8 cellular contexts compared by ENCODE assay signal in the genomic region with DNA sequence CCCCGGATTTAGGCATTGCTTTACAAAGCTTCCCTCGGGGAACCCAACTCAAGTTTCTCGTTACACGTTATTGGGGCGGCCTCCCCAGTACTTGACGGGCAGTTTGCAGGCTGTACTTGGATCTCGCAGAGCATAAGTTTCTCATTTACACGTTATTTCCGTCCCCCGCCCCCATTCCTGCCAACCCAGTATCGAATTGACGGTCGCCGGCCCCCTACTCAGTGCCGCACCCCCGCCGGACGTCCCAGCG. TPM values are rescaled to one million over a fixed set of nuclear protein-coding genes. Genes with fewer than 3 reads are reported as not detected.
DNase-seq lines count a peak whose midpoint lies in the region; ATAC-seq and TF ChIP-seq lines count a peak whose summit lies in the region.

No MANE protein-coding gene starts in this region.

- peaks cover 14% of the 10 kb centered on the region for H3K4me1 Mint-ChIP-seq in progenitor cell of endocrine pancreas (ENCODE audit: low read depth)

- TF ChIP-seq CTCF in GM12875 (IDR thresholded peaks at IDR 0.05; ENCODE audit: borderline replicate concordance, insufficient read depth, low read depth, low read length) (no peak), esophagus muscularis mucosa (IDR thresholded peaks at IDR 0.05) (no peak), progenitor cell of endocrine pancreas (IDR thresholded peaks at IDR 0.05; ENCODE audit: unreplicated experiment) (no peak)

- DNase-seq in SJCRH30 (no peak), esophagus muscularis mucosa (ENCODE audit: extremely low spot score) (no peak), progenitor cell of endocrine pancreas (ENCODE audit: low spot score, unreplicated experiment) (no peak), SKM-1 treated with dmso at 0.1 percent for 144 hours (lab: John Stamatoyannopoulos, UW; ENCODE audit: unreplicated experiment) (no peak), HK-2 (ENCODE audit: unreplicated experiment) (no peak)

- peaks cover 5% of the 10 kb centered on the region; the same call in 1 of the 2 replicates for H3K4me1 ChIP-seq in SJCRH30
- H3K4me1 ChIP-seq in esophagus muscularis mucosa, result peaks cover 18 to 41% (median 34%) of the 10 kb centered on the region in 4 donors

- 3% methylated on average over 6 of the region's 19 CpGs for WGBS in esophagus muscularis mucosa

- peaks cover 9% of the 10 kb centered on the region for H3K36me3 Mint-ChIP-seq in progenitor cell of endocrine pancreas (ENCODE audit: insufficient read depth)

- TF ChIP-seq EP300 in esophagus muscularis mucosa (IDR thresholded peaks at IDR 0.05), result no peak

- H3K36me3 ChIP-seq in SJCRH30, result peaks cover 17% of the 10 kb centered on the region
- H3K36me3 ChIP-seq in esophagus muscularis mucosa, result peaks cover 4 to 27% (median 21%) of the 10 kb centered on the region in 4 donors

- H3K9me3 ChIP-seq in SJCRH30 (replicated peaks) (no peaks in the 10 kb centered on the region), esophagus muscularis mucosa (no peaks in the 10 kb centered on the region)

- intact Hi-C loops in esophagus muscularis mucosa (cut with DNase I), result no loop called here

- H3K9me3 Mint-ChIP-seq in progenitor cell of endocrine pancreas (ENCODE audit: low read depth), result no peaks in the 10 kb centered on the region

- H3K27me3 ChIP-seq in SJCRH30 (no peaks in the 10 kb centered on the region), esophagus muscularis mucosa (no peaks in the 10 kb centered on the region)

- H3K27ac ChIP-seq in SJCRH30 (peak overlapping the region; percentile 98), esophagus muscularis mucosa (replicated peaks in 1 of 4) (peak overlapping the region; percentile 98 to 99 (median 99))

- ATAC-seq in HG03460 (IDR thresholded peaks at IDR 0.05; ENCODE audit: unreplicated experiment) (no peak), HG03469 (IDR thresholded peaks at IDR 0.05; ENCODE audit: unreplicated experiment) (no peak)

- H3K27ac Mint-ChIP-seq in progenitor cell of endocrine pancreas, result peak overlapping the region; percentile 89

- peak overlapping the region; percentile 51 for H3K4me3 ChIP-seq in GM12875 (ENCODE audit: low read depth, low read length)
- peak overlapping the region; percentile 85 for H3K4me3 ChIP-seq in SJCRH30
- H3K4me3 ChIP-seq in esophagus muscularis mucosa, result peak overlapping the region; percentile 73 to 86 (median 76)

- H3K27me3 Mint-ChIP-seq in progenitor cell of endocrine pancreas, result no peaks in the 10 kb centered on the region

- TF ChIP-seq POLR2A in esophagus muscularis mucosa (IDR thresholded peaks at IDR 0.05; ENCODE audit: low read depth), result no peak

- peak overlapping the region; percentile 98 for H3K4me3 Mint-ChIP-seq in progenitor cell of endocrine pancreas (ENCODE audit: low read depth)

RNA-seq across cellular contexts. Expression of a gene that starts 0.5 kb away (rescaled TPM):
- 22.5 and 25.7 TPM in 2 replicates for total RNA-seq in SJCRH30 (2014; rRNA removed; shearing (Covaris generic))
- 10 to 100 TPM in 3 of 4 donors, 1 to 10 TPM in 1; 7.5 to 25.6 (median 22.3) TPM for total RNA-seq in esophagus muscularis mucosa
- total RNA-seq in progenitor cell of endocrine pancreas, result 74.9 and 78.9 TPM in 2 replicates

RNA-seq across cellular contexts. Expression of a gene that starts 26.5 kb away (rescaled TPM):
- 0.38 and 0.63 TPM in 2 replicates for total RNA-seq in SJCRH30 (2014; rRNA removed; shearing (Covaris generic))
- total RNA-seq in esophagus muscularis mucosa (1 to 10 TPM; 1.7 to 6.7 (median 1.9) TPM), progenitor cell of endocrine pancreas (0.31 and 0.34 TPM in 2 replicates)

RNA-seq across cellular contexts. Expression of a gene that starts 38.4 kb away (rescaled TPM):
- not detected in 2 replicates for total RNA-seq in SJCRH30 (2014; rRNA removed; shearing (Covaris generic))
- total RNA-seq in esophagus muscularis mucosa, result not detected
- not detected in 2 replicates for total RNA-seq in progenitor cell of endocrine pancreas

RNA-seq across cellular contexts. Expression of a gene that starts 48.0 kb away (rescaled TPM):
- 0.06 and 0.35 TPM in 2 replicates for total RNA-seq in SJCRH30 (2014; rRNA removed; shearing (Covaris generic))
- 10 to 100 TPM in 1 of 4 donors, 1 to 10 TPM in 3; 2.8 to 12.0 (median 8.2) TPM for total RNA-seq in esophagus muscularis mucosa
- not detected in 2 replicates for total RNA-seq in progenitor cell of endocrine pancreas
